In genomic region chr11:78857688-78858087, GRCh38 we compare ENCODE assay signal across 15 cellular contexts.
"Had no signal": no experiment of that assay in that cellular context is flagged by ENCODE, and none has a peak within 500 bp of the region (broad histone marks: within the 10 kb centered on the region; RNA-seq: fewer than 3 reads in every experiment).

No MANE protein-coding gene starts in this region.

- H3K27ac Mint-ChIP-seq: activated CD4-positive, alpha-beta memory T cell treated with anti-CD3 and anti-CD28 coated beads, Interleukin-2, amount 10 ng/mL, durations not matched to agents 7 days and 5 days; memory B cell; T-cell had no signal

- H3K4me1 Mint-ChIP-seq: activated CD4-positive, alpha-beta memory T cell treated with anti-CD3 and anti-CD28 coated beads, Interleukin-2, amount 10 ng/mL, durations not matched to agents 7 days and 5 days; central memory CD8-positive, alpha-beta T cell; memory B cell; neural crest cell; T-cell had no signal

- H3K4me3 Mint-ChIP-seq: activated CD4-positive, alpha-beta memory T cell treated with anti-CD3 and anti-CD28 coated beads, Interleukin-2, amount 10 ng/mL, durations not matched to agents 7 days and 5 days; central memory CD8-positive, alpha-beta T cell; memory B cell; neural crest cell; T-cell had no signal

- H3K9me3 Mint-ChIP-seq: activated CD4-positive, alpha-beta memory T cell treated with anti-CD3 and anti-CD28 coated beads, Interleukin-2, amount 10 ng/mL, durations not matched to agents 7 days and 5 days; central memory CD8-positive, alpha-beta T cell; memory B cell; neural crest cell had no signal

- H3K27ac ChIP-seq: body of pancreas, tibial nerve had no signal

- DNase-seq: activated CD4-positive, alpha-beta memory T cell treated with anti-CD3 and anti-CD28 coated beads, Interleukin-2, amount 10 ng/mL, durations not matched to agents 7 days and 5 days; activated naive CD4-positive, alpha-beta T cell; body of pancreas; dorsolateral prefrontal cortex; foreskin melanocyte; islet precursor cell; stimulated activated CD4-positive, alpha-beta T cell treated with anti-CD3 and anti-CD28 coated beads, Interleukin-4, amount 100 ng/mL, for 24 hours; T-cell; T1000 had no signal

- H3K4me1 ChIP-seq: body of pancreas, tibial nerve had no signal

- H3K36me3 Mint-ChIP-seq: memory B cell, T-cell had no signal

- H3K4me3 ChIP-seq: body of pancreas, dorsolateral prefrontal cortex, tibial nerve had no signal

- H3K9me3 ChIP-seq: body of pancreas, tibial nerve had no signal

- H3K27me3 ChIP-seq: body of pancreas, dorsolateral prefrontal cortex, tibial nerve had no signal

- H3K27me3 Mint-ChIP-seq: activated CD4-positive, alpha-beta memory T cell treated with anti-CD3 and anti-CD28 coated beads, Interleukin-2, amount 10 ng/mL, durations not matched to agents 7 days and 5 days had no signal

- ATAC-seq: body of pancreas, esophagus mucosa, left lobe of liver, T-cell had no signal
